ENCODE assay signal across 26 cellular contexts in genomic region chr19:51524661-51525264, GRCh38. TPM values are rescaled to one million over a fixed set of nuclear protein-coding genes. Genes with fewer than 3 reads are reported as not detected.
"Had no signal": no experiment of that assay in that cellular context is flagged by ENCODE, and none has a peak within 500 bp of the region (broad histone marks: within the 10 kb centered on the region; RNA-seq: fewer than 3 reads in every experiment).

No MANE protein-coding gene starts in this region.

- H3K79me2 ChIP-seq: hepatocyte had no signal

- H3K27me3 ChIP-seq: colonic mucosa, hepatocyte had no signal

- H3K27ac ChIP-seq: colonic mucosa, hepatocyte, neutrophil had no signal

- H3K4me3 Mint-ChIP-seq: naive thymus-derived CD4-positive, alpha-beta T cell had no signal

- DNase-seq: colonic mucosa; dermis blood vessel endothelial cell; foreskin melanocyte; head of caudate nucleus; left colon; left ventricle myocardium superior; mesendoderm; naive thymus-derived CD4-positive, alpha-beta T cell; posterior cingulate gyrus; stimulated activated CD4-positive, alpha-beta T cell treated with anti-CD3 and anti-CD28 coated beads, Interleukin-2, amount 100 ng/mL, for 24 hours; stimulated activated CD4-positive, alpha-beta T cell treated with anti-CD3 and anti-CD28 coated beads, Interleukin-4, amount 100 ng/mL, for 4 hours; stimulated activated naive CD4-positive, alpha-beta T cell treated with Interleukin-2 at 50 U/mL for 16 hours; trophoblast cell had no signal

- H3K9me3 ChIP-seq: colonic mucosa, neutrophil had no signal

- ATAC-seq: left colon; left ventricle myocardium superior; naive thymus-derived CD4-positive, alpha-beta T cell; sciatic nerve had no signal

- H3K36me3 Mint-ChIP-seq: naive thymus-derived CD4-positive, alpha-beta T cell had no signal

- H3K4me2 ChIP-seq: hepatocyte had no signal

- H2AFZ ChIP-seq: hepatocyte had no signal

- H3K36me3 ChIP-seq: colonic mucosa, neutrophil had no signal

- H3K4me1 ChIP-seq: colonic mucosa had no signal

- H3K27ac Mint-ChIP-seq: naive thymus-derived CD4-positive, alpha-beta T cell had no signal

- H3K4me3 ChIP-seq: colonic mucosa, hepatocyte, lung had no signal

RNA-seq across cellular contexts. Expression of gene SIGLEC6, which starts 6.7 kb away (rescaled TPM):
- total RNA-seq: dermis blood vessel endothelial cell, epithelial cell of proximal tubule, hepatocyte, kidney epithelial cell, osteocyte, pulmonary artery endothelial cell had no signal
- polyA plus RNA-seq: hepatocyte; naive thymus-derived CD4-positive, alpha-beta T cell; neural cell had no signal

RNA-seq across cellular contexts. Expression of gene SIGLEC12, which starts 23.2 kb away (rescaled TPM):
- total RNA-seq: dermis blood vessel endothelial cell, epithelial cell of proximal tubule, hepatocyte, kidney epithelial cell, left ventricle myocardium superior, mononuclear cell, osteocyte, pulmonary artery endothelial cell, sciatic nerve, skeletal muscle tissue had no signal
- polyA plus RNA-seq: neural cell had no signal

RNA-seq across cellular contexts. Expression of gene CEACAM18, which starts 46.4 kb away (rescaled TPM):
- total RNA-seq: colonic mucosa; dermis blood vessel endothelial cell; epithelial cell of proximal tubule; hepatocyte; kidney epithelial cell; left colon; left ventricle myocardium superior; lung; mononuclear cell; naive thymus-derived CD4-positive, alpha-beta T cell; osteocyte; pulmonary artery endothelial cell; sciatic nerve; skeletal muscle tissue; urinary bladder had no signal
- polyA plus RNA-seq: lung; naive thymus-derived CD4-positive, alpha-beta T cell; neural cell; thymus; urinary bladder had no signal
